In the genomic region with DNA sequence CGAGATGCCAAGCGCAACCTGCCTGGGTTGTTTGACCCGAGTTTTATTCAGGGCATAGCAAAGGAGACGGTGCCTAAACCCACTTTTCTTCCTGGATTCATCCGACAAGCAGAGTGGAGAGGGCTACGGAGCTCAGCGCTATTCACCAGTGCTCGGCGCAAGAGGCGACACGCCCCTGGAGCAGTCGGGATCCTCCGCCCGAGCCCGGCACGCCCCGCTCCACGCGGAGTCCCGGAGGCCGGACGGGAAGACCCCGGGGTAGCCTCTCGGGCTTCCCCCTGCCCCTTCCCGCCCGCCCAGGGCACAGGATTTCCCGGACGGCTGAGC, we compare ENCODE assay signal across 8 cellular contexts. TPM values are rescaled to one million over a fixed set of nuclear protein-coding genes. Genes with fewer than 3 reads are reported as not detected.
DNase-seq lines count a peak whose midpoint lies in the region; ATAC-seq and TF ChIP-seq lines count a peak whose summit lies in the region.

No MANE protein-coding gene starts in this region.

- H3K27me3 ChIP-seq in BLaER1 (no peaks in the 10 kb centered on the region), breast epithelium (no peaks in the 10 kb centered on the region)

- H3K4me1 Mint-ChIP-seq in immature natural killer cell = peaks cover 29 to 37% of the 10 kb centered on the region in 2 donors

- peak overlapping the region; percentile 93 for H3K9ac ChIP-seq in BLaER1

- H3K9me3 Mint-ChIP-seq in immature natural killer cell = no peaks in the 10 kb centered on the region

- in situ Hi-C loops in SK-MEL-5 (cut with HindIII; ENCODE audit: low pct_unique_long_range_greater_than_20kb, low sequenced_read_pairs) = no loop called here

- H3K4me1 ChIP-seq in BLaER1 = peaks cover 56% of the 10 kb centered on the region
- peaks cover 0 to 12% of the 10 kb centered on the region in 2 donors for H3K4me1 ChIP-seq in breast epithelium

- H4K20me1 ChIP-seq in BLaER1 = peaks cover 55% of the 10 kb centered on the region

- H3K27ac Mint-ChIP-seq in immature natural killer cell = peak overlapping the region; percentile 55 to 90 (median 77)

- peaks cover 4 to 16% (median 8%) of the 10 kb centered on the region in 3 donors for H3K27me3 Mint-ChIP-seq in immature natural killer cell (ENCODE audit: low read depth in 3 of 3)

- peak; percentile 52 for DNase-seq in SK-MEL-5 (ENCODE audit: low read depth, low spot score)
- DNase-seq in breast epithelium (ENCODE audit: low spot score in 2 of 2) = peak in 1 of 2 donors; percentile 26
- no peak for DNase-seq in immature natural killer cell
- no peak for DNase-seq in NK-92 treated with Interleukin-12 subunit alpha and Interleukin-12 subunit beta, amount 100 ng/mL, for 24 hours (lab: John Stamatoyannopoulos, UW)

- H3K4me2 ChIP-seq in BLaER1 = peak overlapping the region; percentile 98

- H3K9me3 ChIP-seq in BLaER1 = no peaks in the 10 kb centered on the region
- no peaks in the 10 kb centered on the region for H3K9me3 ChIP-seq in breast epithelium

- ATAC-seq in GM19035 (IDR thresholded peaks at IDR 0.05; ENCODE audit: unreplicated experiment) (peak; percentile 44), HG03354 (IDR thresholded peaks at IDR 0.05; ENCODE audit: poor library complexity, severe bottlenecking, unreplicated experiment) (peak; percentile 40)

- TF ChIP-seq POLR2A in breast epithelium (IDR thresholded peaks at IDR 0.05) = no peak

- H3K36me3 ChIP-seq in BLaER1 = peaks cover 39% of the 10 kb centered on the region
- H3K36me3 ChIP-seq in breast epithelium = no peaks in the 10 kb centered on the region

- peak overlapping the region; percentile 89 for H3K4me3 ChIP-seq in BLaER1
- peak overlapping the region; percentile 75 to 88 (median 87) for H3K4me3 ChIP-seq in breast epithelium
- H3K4me3 ChIP-seq in skin epidermis = peak overlapping the region; percentile 54 to 96 (median 79)

- H3K27ac ChIP-seq in BLaER1 (peak overlapping the region; percentile 88), breast epithelium (peak overlapping the region; percentile 94 to 99), skin epidermis (peak overlapping the region; percentile 72 to 99 (median 96))

- H3K4me3 Mint-ChIP-seq in immature natural killer cell = peak overlapping the region; percentile 86 to 92 (median 90)

- no peak for TF ChIP-seq CTCF in breast epithelium (IDR thresholded peaks at IDR 0.05)

- intact Hi-C loops in breast epithelium (cut with DNase I; ENCODE audit: low total_unique reads) = no loop called here

- no peaks in the 10 kb centered on the region for H3K36me3 Mint-ChIP-seq in immature natural killer cell

RNA-seq across cellular contexts. Expression of gene SERINC5, which starts 0.5 kb away (rescaled TPM):
- total RNA-seq in SK-MEL-5 (2014; rRNA removed; shearing (Covaris generic)) = 41.8 and 43.3 TPM in 2 replicates
- 56.5 and 75.8 TPM in 2 replicates for polyA plus RNA-seq in SK-MEL-5 (2015; cell fraction: cytosol; rRNA removed)
- polyA plus RNA-seq in SK-MEL-5 (2015; cell fraction: nucleus; rRNA removed) = 17.3 and 20.5 TPM in 2 replicates
- 10 to 100 TPM; 12.6 to 32.9 (median 28.5) TPM for total RNA-seq in breast epithelium
- 1 to 10 TPM in 2 of 3 donors, under 1 TPM in 1; 0.69 to 2.3 (median 1.1) TPM for polyA plus RNA-seq in immature natural killer cell
